Comparison of ENCODE assay signal across 8 cellular contexts in the genomic region with DNA sequence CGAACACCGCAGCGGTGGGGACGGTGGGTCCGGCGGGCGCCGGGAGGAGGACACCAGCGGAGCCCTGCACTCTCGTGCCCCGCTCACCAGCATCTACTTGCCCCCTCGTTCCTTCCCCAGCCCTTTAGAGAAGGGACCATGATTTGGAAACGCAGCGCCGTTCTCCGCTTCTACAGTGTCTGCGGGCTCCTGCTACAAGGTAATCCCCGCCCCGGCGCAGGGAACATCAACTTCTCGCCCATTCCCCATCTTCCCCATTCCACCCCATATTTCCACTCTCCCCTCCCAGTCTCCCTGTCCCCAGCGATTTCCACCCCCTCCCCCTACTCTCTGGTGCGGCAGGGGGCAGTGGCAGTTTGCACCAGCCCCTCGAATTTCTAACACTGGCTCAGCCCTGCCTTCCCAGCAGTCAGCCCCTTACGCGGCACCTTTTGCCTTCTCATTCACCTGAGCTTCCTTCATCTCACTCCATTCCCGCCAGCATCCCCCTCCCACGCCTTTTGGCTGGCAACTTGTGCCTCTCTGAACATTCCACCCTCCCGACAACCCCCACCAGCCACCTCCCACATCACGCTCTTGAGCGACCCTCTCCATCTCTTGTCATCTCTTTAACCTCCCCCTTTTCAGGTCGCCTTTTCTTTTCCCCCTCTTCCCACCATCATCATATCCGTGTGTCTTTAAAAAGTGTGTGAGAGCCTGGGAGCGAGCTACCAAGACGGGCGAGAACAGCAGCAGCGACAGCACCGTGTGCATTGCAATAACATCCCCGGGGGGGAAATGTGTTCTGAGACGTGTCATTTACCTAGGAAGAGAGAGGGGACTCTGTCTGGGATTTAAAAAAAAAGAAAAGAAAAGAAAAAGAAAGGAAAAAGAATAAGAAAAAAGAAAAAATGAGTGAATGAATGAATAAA. TPM values are rescaled to one million over a fixed set of nuclear protein-coding genes. Genes with fewer than 3 reads are reported as not detected.
A peak's percentile ranks its signal among the peaks of the same experiment; 100 is the strongest.
DNase-seq lines count a peak whose midpoint lies in the region; ATAC-seq and TF ChIP-seq lines count a peak whose summit lies in the region.

No MANE protein-coding gene starts in this region.

- POLR2A ChIA-PET in activated CD4-positive, alpha-beta T cell treated with anti-CD3 and anti-CD28 coated beads for 36 hours (lab: Charles Lee) = no interaction called here

- peaks cover 14% of the 10 kb centered on the region for H3K4me1 ChIP-seq in suprapubic skin

- peaks cover 32% of the 10 kb centered on the region for H3K27me3 ChIP-seq in suprapubic skin

- no peaks in the 10 kb centered on the region for H3K9me3 Mint-ChIP-seq in activated CD4-positive, alpha-beta T cell treated with anti-CD3 and anti-CD28 coated beads for 36 hours (ENCODE audit: low read depth)
- no peaks in the 10 kb centered on the region for H3K9me3 Mint-ChIP-seq in activated naive CD8-positive, alpha-beta T cell treated with anti-CD3 and anti-CD28 coated beads, Interleukin-2, amount 50 U/mL, for 24 hours

- no peak overlapping the region for H3K27ac ChIP-seq in suprapubic skin

- intact Hi-C loops in activated CD4-positive, alpha-beta T cell treated with anti-CD3 and anti-CD28 coated beads for 36 hours (cut with DNase I, micrococcal nuclease) = no loop called here

- H3K4me1 Mint-ChIP-seq in activated CD4-positive, alpha-beta T cell treated with anti-CD3 and anti-CD28 coated beads for 36 hours = peaks cover 18% of the 10 kb centered on the region
- H3K4me1 Mint-ChIP-seq in activated naive CD8-positive, alpha-beta T cell treated with anti-CD3 and anti-CD28 coated beads, Interleukin-2, amount 50 U/mL, for 24 hours = peaks cover 16% of the 10 kb centered on the region

- WGBS in suprapubic skin = under 1% methylated on average over 40 of the region's 40 CpGs

- TF ChIP-seq EP300 in suprapubic skin (IDR thresholded peaks at IDR 0.05) = no peak

- ATAC-seq in activated CD4-positive, alpha-beta T cell treated with anti-CD3 and anti-CD28 coated beads for 36 hours = no peak
- no peak for ATAC-seq in activated naive CD8-positive, alpha-beta T cell treated with anti-CD3 and anti-CD28 coated beads, Interleukin-2, amount 50 U/mL, for 24 hours

- H3K27me3 Mint-ChIP-seq in activated CD4-positive, alpha-beta T cell treated with anti-CD3 and anti-CD28 coated beads for 36 hours = peaks cover 35% of the 10 kb centered on the region
- peaks cover 42% of the 10 kb centered on the region for H3K27me3 Mint-ChIP-seq in activated naive CD8-positive, alpha-beta T cell treated with anti-CD3 and anti-CD28 coated beads, Interleukin-2, amount 50 U/mL, for 24 hours

- peak overlapping the region; percentile 33 for H3K4me3 Mint-ChIP-seq in activated CD4-positive, alpha-beta T cell treated with anti-CD3 and anti-CD28 coated beads for 36 hours
- H3K4me3 Mint-ChIP-seq in activated naive CD8-positive, alpha-beta T cell treated with anti-CD3 and anti-CD28 coated beads, Interleukin-2, amount 50 U/mL, for 24 hours = peak overlapping the region; percentile 67

- H3K9me3 ChIP-seq in suprapubic skin = no peaks in the 10 kb centered on the region

- DNase-seq in activated CD4-positive, alpha-beta T cell treated with anti-CD3 and anti-CD28 coated beads for 36 hours = no peak
- DNase-seq in activated CD4-positive, alpha-beta T cell treated with anti-CD3 and anti-CD28 coated beads, Interleukin-2, amount 50 U/mL, for 1 hour = no peak
- DNase-seq in activated naive CD8-positive, alpha-beta T cell treated with anti-CD3 and anti-CD28 coated beads, Interleukin-2, amount 50 U/mL, for 24 hours = no peak
- DNase-seq in inferior parietal cortex (ENCODE audit: extremely low spot score) (peak; percentile 54), suprapubic skin (ENCODE audit: low spot score in 2 of 2) (no peak), NCI-H446 treated with DMSO at 0.1 percent for 48 hours (lab: John Stamatoyannopoulos, UW) (no peak), foreskin melanocyte (no peak)
- no peak for DNase-seq in activated CD4-positive, alpha-beta T cell treated with anti-CD3 and anti-CD28 coated beads, Interleukin-2, amount 50 U/mL, for 48 hours

- H3K36me3 Mint-ChIP-seq in activated CD4-positive, alpha-beta T cell treated with anti-CD3 and anti-CD28 coated beads for 36 hours (ENCODE audit: low read depth) = no peaks in the 10 kb centered on the region
- no peaks in the 10 kb centered on the region for H3K36me3 Mint-ChIP-seq in activated naive CD8-positive, alpha-beta T cell treated with anti-CD3 and anti-CD28 coated beads, Interleukin-2, amount 50 U/mL, for 24 hours (ENCODE audit: low read depth)

- H3K4me3 ChIP-seq in suprapubic skin = peak overlapping the region; percentile 64

- CTCF ChIA-PET in activated CD4-positive, alpha-beta T cell treated with anti-CD3 and anti-CD28 coated beads for 36 hours (lab: Charles Lee) = interaction anchor here (0.7 kb wide), 1 partner anchor 1434 kb away, joined by 6 read pairs; no protein-coding TSS in a partner anchor

- TF ChIP-seq POLR2A in suprapubic skin (IDR thresholded peaks at IDR 0.05) = no peak

- H3K27ac Mint-ChIP-seq in activated CD4-positive, alpha-beta T cell treated with anti-CD3 and anti-CD28 coated beads for 36 hours = no peak overlapping the region
- no peak overlapping the region for H3K27ac Mint-ChIP-seq in activated naive CD8-positive, alpha-beta T cell treated with anti-CD3 and anti-CD28 coated beads, Interleukin-2, amount 50 U/mL, for 24 hours

- no peaks in the 10 kb centered on the region for H3K36me3 ChIP-seq in suprapubic skin

- no peak for TF ChIP-seq CTCF in suprapubic skin (IDR thresholded peaks at IDR 0.05)

RNA-seq across cellular contexts. Expression of gene CADM2, which starts 0.9 kb away (rescaled TPM):
- under 1 TPM; 0.05 to 0.14 TPM for total RNA-seq in activated CD4-positive, alpha-beta T cell treated with anti-CD3 and anti-CD28 coated beads for 36 hours
- total RNA-seq in suprapubic skin = 1 to 10 TPM in 3 of 4 donors, under 1 TPM in 1; 0.68 to 2.8 (median 1.4) TPM
